ENCODE assay signal across 7 cellular contexts in genomic region chr10:87145598-87145997, GRCh38. TPM values are rescaled to one million over a fixed set of nuclear protein-coding genes. Genes with fewer than 3 reads are reported as not detected.
DNase-seq lines count a peak whose midpoint lies in the region; ATAC-seq, FAIRE-seq and TF ChIP-seq lines count a peak whose summit lies in the region.
"Not testable (repeated sequence)": the region's sequence is repeated elsewhere in the genome, so short reads cannot be mapped to it uniquely, and the experiment has no call there.

No MANE protein-coding gene starts in this region.

- not testable (repeated sequence) for H3K4me2 ChIP-seq in HepG2 (ENCODE audit: low read depth, low read length)

- peak in 1 of 2 experiments; percentile 10; a peak in 1 of 4 replicates for TF ChIP-seq EP300 in HepG2 (IDR thresholded peaks at IDR 0.05; ENCODE audit: low read depth in 2 of 2, low read length in 2 of 2)
- TF ChIP-seq EP300 in HepG2 (CRISPR knock-in tag; IDR thresholded peaks at IDR 0.05; ENCODE audit: borderline replicate concordance): not testable (repeated sequence)

- not testable (repeated sequence) for H3K27ac ChIP-seq in Panc1 (ENCODE audit: low read length); liver (ENCODE audit: low read depth in 1 of 2, low read length in 2 of 2); small intestine (ENCODE audit: low read depth in 1 of 2, low read length in 1 of 2)
- H3K27ac ChIP-seq in HepG2 (ENCODE audit: extremely low read length, insufficient read depth, low read length): peak overlapping the region; percentile 34
- peak overlapping the region in 2 of 3 donors; percentile 64 to 68 for H3K27ac ChIP-seq in right lobe of liver

- in situ Hi-C loops in Panc1 (cut with HindIII; ENCODE audit: low pct_unique_long_range_greater_than_20kb, low sequenced_read_pairs); HepG2 (cut with HindIII; ENCODE audit: extremely low pct_ligation_motif_present, low pct_unique_long_range_greater_than_20kb): not testable (repeated sequence)

- TF ChIP-seq POLR2A in HepG2 (IDR thresholded peaks at IDR 0.05; ENCODE audit: insufficient read depth in 1 of 2, low read depth in 2 of 2, low read length in 2 of 2); right lobe of liver (IDR thresholded peaks at IDR 0.05): not testable (repeated sequence)

- not testable (repeated sequence) for H3K4me3 ChIP-seq in Panc1 (ENCODE audit: low read depth in 2 of 2, low read length in 2 of 2); HepG2 (replicated peaks in 1 of 3; ENCODE audit: insufficient read depth in 1 of 3, low read depth in 2 of 3, low read length in 3 of 3); liver (ENCODE audit: low read depth in 1 of 3, low read length in 3 of 3); right lobe of liver; small intestine (ENCODE audit: low read depth in 1 of 2, low read length in 2 of 2)

- not testable (repeated sequence) for H3K9ac ChIP-seq in HepG2 (ENCODE audit: insufficient read depth, low read depth, low read length); liver (ENCODE audit: low read depth in 1 of 2, low read length in 2 of 2)

- peak; percentile 58 for FAIRE-seq in RCC 7860 (lab: Jason Lieb, UNC)
- not testable (repeated sequence) for FAIRE-seq in HepG2 (lab: Jason Lieb, UNC)
- FAIRE-seq in small intestine (lab: Jason Lieb, UNC): peak; percentile 84

- not testable (repeated sequence) for TF ChIP-seq RAD21 in HepG2 (CRISPR knock-in tag; IDR thresholded peaks at IDR 0.05); liver (IDR thresholded peaks at IDR 0.05)

- TSS peak; percentile 27 for BruUV-seq in Panc1 (replicated peaks; lab: Mats Ljungman, UMichigan)
- not testable (repeated sequence) for BruUV-seq in HepG2 (replicated peaks; lab: Mats Ljungman, UMichigan)

- WGBS in HepG2 (ENCODE audit: low lambda C conversion rate): 0% methylated on average over 3 of the region's 3 CpGs
- 37% methylated on average over 3 of the region's 3 CpGs for WGBS in liver
- WGBS in right lobe of liver (ENCODE audit: insufficient coverage, low coverage, low lambda C conversion rate, missing lambda C conversion rate): 39% methylated on average over 2 of the region's 3 CpGs
- WGBS in small intestine, 3 donors: 19 to 76% (median 22%) methylated on average over 3 of the region's 3 CpGs

- H3K9me3 ChIP-seq in Panc1 (ENCODE audit: control insufficient read depth, insufficient read depth, low read depth, low read length); HepG2 (ENCODE audit: low read length); liver (ENCODE audit: control insufficient read depth in 4 of 4, low read length in 3 of 4); right lobe of liver; small intestine (ENCODE audit: control insufficient read depth, low read depth): not testable (repeated sequence)

- not testable (repeated sequence) for H3K79me2 ChIP-seq in HepG2 (ENCODE audit: insufficient read depth, low read length)

- CTCF ChIA-PET in Panc1 (lab: Charles Lee); HepG2 (lab: Yijun Ruan, JAX; ENCODE audit: low intra/inter-chr PET ratio, low total read pairs): not testable (repeated sequence)

- not testable (repeated sequence) for H2AFZ ChIP-seq in HepG2 (ENCODE audit: low read length)

- not testable (repeated sequence) for ATAC-seq in Panc1
- peak; percentile 45 for ATAC-seq in left lobe of liver
- peak; percentile 61 for ATAC-seq in HepG2
- ATAC-seq in right lobe of liver: peak; percentile 35 to 65 (median 44)

- POLR2A ChIA-PET in Panc1 (lab: Charles Lee); HepG2 (lab: Yijun Ruan, JAX): not testable (repeated sequence)

- not testable (repeated sequence) for DNase-seq in Panc1 (ENCODE audit: low read depth, low spot score); RCC 7860 (ENCODE audit: low spot score); left lobe of liver (ENCODE audit: low spot score); right lobe of liver
- peak; percentile 19 for DNase-seq in HepG2 (ENCODE audit: low spot score)
- DNase-seq in small intestine: peak; percentile 39

- not testable (repeated sequence) for H3K36me3 ChIP-seq in Panc1 (ENCODE audit: control insufficient read depth, insufficient read depth, low read length); HepG2 (replicated peaks in 1 of 2; ENCODE audit: control insufficient read depth in 1 of 2, insufficient read depth in 2 of 2, low read length in 2 of 2); liver (ENCODE audit: control insufficient read depth in 4 of 4, insufficient read depth in 3 of 4, low read depth in 1 of 4, low read length in 3 of 4); right lobe of liver; small intestine (ENCODE audit: control insufficient read depth in 2 of 2, insufficient read depth in 2 of 2, low read length in 2 of 2)

- H3K27me3 ChIP-seq in Panc1 (ENCODE audit: control insufficient read depth, insufficient read depth, low read length); HepG2 (ENCODE audit: control insufficient read depth in 1 of 2, insufficient read depth in 2 of 2, low read length in 2 of 2); liver (ENCODE audit: control insufficient read depth in 4 of 4, insufficient read depth in 4 of 4, low read length in 3 of 4); right lobe of liver; small intestine (ENCODE audit: control insufficient read depth in 2 of 2, insufficient read depth in 2 of 2, low read length in 2 of 2): not testable (repeated sequence)

- intact Hi-C loops in Panc1 (cut with micrococcal nuclease; ENCODE audit: unreplicated experiment); HepG2 (cut with micrococcal nuclease; ENCODE audit: unreplicated experiment); right lobe of liver (cut with DNase I): not testable (repeated sequence)

- TF ChIP-seq CTCF in Panc1 (IDR thresholded peaks at IDR 0.05); HepG2 (CRISPR knock-in tag; IDR thresholded peaks at IDR 0.05); liver (IDR thresholded peaks at IDR 0.05; ENCODE audit: low read depth, low read length, missing input control); right lobe of liver (IDR thresholded peaks at IDR 0.05): not testable (repeated sequence)

- H4K20me1 ChIP-seq in HepG2 (ENCODE audit: insufficient read depth, low read length): not testable (repeated sequence)

- not testable (repeated sequence) for H3K4me1 ChIP-seq in Panc1 (ENCODE audit: control insufficient read depth, insufficient read depth, low read length); liver (ENCODE audit: control insufficient read depth in 4 of 4, insufficient read depth in 4 of 4, low read length in 3 of 4); small intestine (ENCODE audit: control insufficient read depth in 2 of 2, insufficient read depth in 1 of 2, low read depth in 1 of 2, low read length in 1 of 2)
- H3K4me1 ChIP-seq in HepG2 (ENCODE audit: insufficient read depth, low read length) (peaks cover 45% of the 10 kb centered on the region), right lobe of liver (peaks cover 0 to 12% (median 4%) of the 10 kb centered on the region in 4 donors)

RNA-seq across cellular contexts. Expression of gene SHLD2, which starts 50.6 kb away (rescaled TPM):
- total RNA-seq in Panc1 (2021; ENCODE audit: unreplicated experiment) (45.2 TPM), left lobe of liver (26.7 TPM), HepG2 (2016; rRNA removed; fragmentation: Illumina TruSeq; extraction: Trizol) (53.7 and 79.4 TPM in 2 replicates), liver (10 to 100 TPM; 11.7 to 39.5 TPM), right lobe of liver (10 to 100 TPM; 22.5 to 33.2 (median 27.2) TPM)
- 30.5 TPM for polyA plus RNA-seq in Panc1 (2012; ENCODE audit: insufficient read length)
- total RNA-seq in HepG2 (2016; cell fraction: cytosol; rRNA removed; fragmentation: Illumina TruSeq; extraction: Trizol; ENCODE audit: low read depth): 27.4 and 29.8 TPM in 2 replicates
- 54.2 and 78.8 TPM in 2 replicates for total RNA-seq in HepG2 (2016; cell fraction: insoluble cytoplasmic fraction; rRNA removed; fragmentation: Illumina TruSeq; extraction: Trizol)
- total RNA-seq in HepG2 (2016; cell fraction: membrane; rRNA removed; fragmentation: Illumina TruSeq; extraction: Trizol): 64.3 and 72.7 TPM in 2 replicates
- total RNA-seq in HepG2 (2016; cell fraction: nucleus; rRNA removed; fragmentation: Illumina TruSeq; extraction: Trizol): 45.4 and 47.2 TPM in 2 replicates
- polyA plus RNA-seq in HepG2 (2011; rRNA removed) (22.6 and 25.7 TPM in 2 replicates), liver (10 to 100 TPM; 17.4 to 32.3 TPM), small intestine (10 to 100 TPM; 19.6 to 30.4 (median 24.0) TPM)
- 9.1 and 15.2 TPM in 2 replicates for polyA plus RNA-seq in HepG2 (2011; cell fraction: cytosol; rRNA removed)
- polyA plus RNA-seq in HepG2 (2011; cell fraction: nucleus; rRNA removed): 11.8 and 16.3 TPM in 2 replicates
- 32.6 and 35.2 TPM in 2 replicates for polyA plus RNA-seq in HepG2 (2012)
- polyA plus RNA-seq in HepG2 (2016; cell fraction: cytosol; fragmentation: Illumina TruSeq; extraction: Trizol; ENCODE audit: low read depth): 12.4 and 15.4 TPM in 2 replicates
- polyA plus RNA-seq in HepG2 (2016; cell fraction: insoluble cytoplasmic fraction; fragmentation: Illumina TruSeq; extraction: Trizol; ENCODE audit: low read depth): 46.3 and 51.5 TPM in 2 replicates
- 29.5 and 30.4 TPM in 2 replicates for polyA plus RNA-seq in HepG2 (2016; cell fraction: membrane; fragmentation: Illumina TruSeq; extraction: Trizol; ENCODE audit: low read depth)
- polyA plus RNA-seq in HepG2 (2016; cell fraction: nucleus; fragmentation: Illumina TruSeq; extraction: Trizol; ENCODE audit: insufficient read depth, low read depth): 45.4 and 46.0 TPM in 2 replicates
- polyA minus RNA-seq in HepG2 (2011; rRNA and poly(A)+ RNA removed; ENCODE audit: low replicate concordance): 12.5 and 21.0 TPM in 2 replicates
- polyA minus RNA-seq in HepG2 (2011; cell fraction: cytosol; rRNA and poly(A)+ RNA removed): 22.2 and 26.3 TPM in 2 replicates
- polyA minus RNA-seq in HepG2 (2011; cell fraction: nucleus; rRNA and poly(A)+ RNA removed): 45.1 and 52.1 TPM in 2 replicates

RNA-seq across cellular contexts. Expression of gene GLUD1, which starts 51.0 kb away (rescaled TPM):
- total RNA-seq in Panc1 (2021; ENCODE audit: unreplicated experiment): 138 TPM
- polyA plus RNA-seq in Panc1 (2012; ENCODE audit: insufficient read length): 102 TPM
- total RNA-seq in left lobe of liver: 524 TPM
- total RNA-seq in HepG2 (2016; rRNA removed; fragmentation: Illumina TruSeq; extraction: Trizol): 798 and 1,108 TPM in 2 replicates
- total RNA-seq in HepG2 (2016; cell fraction: cytosol; rRNA removed; fragmentation: Illumina TruSeq; extraction: Trizol; ENCODE audit: low read depth): 64.0 and 73.9 TPM in 2 replicates
- total RNA-seq in HepG2 (2016; cell fraction: insoluble cytoplasmic fraction; rRNA removed; fragmentation: Illumina TruSeq; extraction: Trizol): 786 and 1,126 TPM in 2 replicates
- 188 and 209 TPM in 2 replicates for total RNA-seq in HepG2 (2016; cell fraction: membrane; rRNA removed; fragmentation: Illumina TruSeq; extraction: Trizol)
- 366 and 405 TPM in 2 replicates for total RNA-seq in HepG2 (2016; cell fraction: nucleus; rRNA removed; fragmentation: Illumina TruSeq; extraction: Trizol)
- polyA plus RNA-seq in HepG2 (2011; rRNA removed): 286 and 301 TPM in 2 replicates
- polyA plus RNA-seq in HepG2 (2011; cell fraction: cytosol; rRNA removed): 188 and 249 TPM in 2 replicates
- 143 and 202 TPM in 2 replicates for polyA plus RNA-seq in HepG2 (2011; cell fraction: nucleus; rRNA removed)
- polyA plus RNA-seq in HepG2 (2012): 464 and 581 TPM in 2 replicates
- polyA plus RNA-seq in HepG2 (2016; cell fraction: cytosol; fragmentation: Illumina TruSeq; extraction: Trizol; ENCODE audit: low read depth): 39.0 and 41.7 TPM in 2 replicates
- polyA plus RNA-seq in HepG2 (2016; cell fraction: insoluble cytoplasmic fraction; fragmentation: Illumina TruSeq; extraction: Trizol; ENCODE audit: low read depth): 924 and 945 TPM in 2 replicates
- polyA plus RNA-seq in HepG2 (2016; cell fraction: membrane; fragmentation: Illumina TruSeq; extraction: Trizol; ENCODE audit: low read depth): 110 and 122 TPM in 2 replicates
- 429 and 441 TPM in 2 replicates for polyA plus RNA-seq in HepG2 (2016; cell fraction: nucleus; fragmentation: Illumina TruSeq; extraction: Trizol; ENCODE audit: insufficient read depth, low read depth)
- 55.8 and 268 TPM in 2 replicates for polyA minus RNA-seq in HepG2 (2011; rRNA and poly(A)+ RNA removed; ENCODE audit: low replicate concordance)
- 325 and 361 TPM in 2 replicates for polyA minus RNA-seq in HepG2 (2011; cell fraction: cytosol; rRNA and poly(A)+ RNA removed)
- polyA minus RNA-seq in HepG2 (2011; cell fraction: nucleus; rRNA and poly(A)+ RNA removed): 171 and 236 TPM in 2 replicates
- total RNA-seq in liver: 100 to 1,000 TPM; 434 to 601 TPM
- 100 to 1,000 TPM; 335 to 400 TPM for polyA plus RNA-seq in liver
- total RNA-seq in right lobe of liver: 100 to 1,000 TPM; 272 to 652 (median 433) TPM
- polyA plus RNA-seq in small intestine: 100 to 1,000 TPM in 1 of 3 donors, 10 to 100 TPM in 2; 79.0 to 119 (median 84.0) TPM
